ENCODE assay signal across 17 cellular contexts in the genomic region with DNA sequence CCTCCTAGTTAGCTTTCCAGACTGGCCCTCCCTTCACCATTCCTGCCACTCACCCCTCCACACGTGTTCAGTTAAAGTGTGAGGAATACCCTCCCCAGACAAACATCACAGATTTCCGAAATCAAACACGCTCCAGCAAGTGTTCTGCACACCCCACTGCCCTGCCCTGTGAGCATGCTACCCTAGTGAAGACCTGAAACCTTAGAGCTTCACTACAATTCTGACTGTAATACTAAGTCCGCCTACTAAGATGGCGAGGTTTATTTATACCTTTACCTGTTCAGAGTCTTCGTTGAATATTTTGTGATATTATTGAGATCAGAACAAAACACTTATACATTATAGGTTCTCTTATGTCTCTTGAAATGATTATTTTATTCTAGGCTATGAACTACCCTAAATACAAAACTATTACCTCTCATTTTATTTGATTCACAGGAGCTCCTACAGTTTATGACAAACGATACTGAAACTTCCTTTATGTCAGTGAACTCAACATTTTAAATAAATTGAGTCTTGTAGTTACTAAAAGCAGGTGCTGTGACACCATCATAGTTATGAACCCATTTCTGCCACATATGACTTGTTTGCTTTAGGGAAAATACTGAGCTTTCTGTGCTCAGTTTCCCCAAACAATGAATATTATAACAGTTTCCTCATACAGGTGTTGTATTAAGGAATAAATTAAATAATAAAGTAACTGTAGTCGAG. TPM values are rescaled to one million over a fixed set of nuclear protein-coding genes. Genes with fewer than 3 reads are reported as not detected.
A peak's percentile ranks its signal among the peaks of the same experiment; 100 is the strongest.
DNase-seq lines count a peak whose midpoint lies in the region; ATAC-seq and TF ChIP-seq lines count a peak whose summit lies in the region.
"Had no signal": no experiment of that assay in that cellular context is flagged by ENCODE, and none has a peak within 500 bp of the region (broad histone marks: within the 10 kb centered on the region; RNA-seq: fewer than 3 reads in every experiment).

No MANE protein-coding gene starts in this region.

- no peaks in the 10 kb centered on the region for H3K9me3 ChIP-seq in gastrocnemius medialis
- H3K9me3 ChIP-seq: mucosa of descending colon had no signal

- H3K4me3 ChIP-seq in gastrocnemius medialis, result no peak overlapping the region
- H3K4me3 ChIP-seq: mucosa of descending colon had no signal

- no peaks in the 10 kb centered on the region for H3K36me3 Mint-ChIP-seq in activated CD4-positive, alpha-beta T cell treated with anti-CD3 and anti-CD28 coated beads, Interleukin-2, amount 10 ng/mL, durations not matched to agents 24 days and 14 days (ENCODE audit: low read depth)
- no peaks in the 10 kb centered on the region for H3K36me3 Mint-ChIP-seq in activated CD4-positive, alpha-beta T cell treated with anti-CD3 and anti-CD28 coated beads for 36 hours (ENCODE audit: low read depth)

- POLR2A ChIA-PET in activated CD4-positive, alpha-beta T cell treated with anti-CD3 and anti-CD28 coated beads for 36 hours (lab: Charles Lee), result no interaction called here

- no peak overlapping the region for H3K27ac Mint-ChIP-seq in activated CD4-positive, alpha-beta T cell treated with anti-CD3 and anti-CD28 coated beads, Interleukin-2, amount 10 ng/mL, durations not matched to agents 24 days and 14 days
- H3K27ac Mint-ChIP-seq in activated CD4-positive, alpha-beta T cell treated with anti-CD3 and anti-CD28 coated beads for 36 hours, result no peak overlapping the region

- DNase-seq in activated CD4-positive, alpha-beta T cell treated with anti-CD3 and anti-CD28 coated beads, Interleukin-2, amount 10 ng/mL, durations not matched to agents 24 days and 14 days, result peak; percentile 53
- no peak for DNase-seq in activated CD4-positive, alpha-beta T cell treated with anti-CD3 and anti-CD28 coated beads for 36 hours
- DNase-seq in NCI-H510A treated with DMSO at 0.1 percent for 48 hours (lab: John Stamatoyannopoulos, UW) (no peak), occipital lobe (lab: John Stamatoyannopoulos, UW) (no peak), gastrocnemius medialis (no peak), EL (no peak)
- DNase-seq: 8988T, activated gamma-delta T cell treated with Interleukin-2 at 50 U/mL for 16 hours, amygdala, caudate nucleus, H7, mucosa of descending colon, NCI-H187 treated with DMSO at 0.1 percent for 48 hours, NCI-H446 treated with DMSO at 0.1 percent for 48 hours had no signal

- H3K27me3 Mint-ChIP-seq in activated CD4-positive, alpha-beta T cell treated with anti-CD3 and anti-CD28 coated beads, Interleukin-2, amount 10 ng/mL, durations not matched to agents 24 days and 14 days, result peaks cover 25% of the 10 kb centered on the region
- peaks cover 12% of the 10 kb centered on the region for H3K27me3 Mint-ChIP-seq in activated CD4-positive, alpha-beta T cell treated with anti-CD3 and anti-CD28 coated beads for 36 hours

- ATAC-seq in activated CD4-positive, alpha-beta T cell treated with anti-CD3 and anti-CD28 coated beads for 36 hours, result no peak
- ATAC-seq in GM21576 (IDR thresholded peaks at IDR 0.05; ENCODE audit: unreplicated experiment) (peak; percentile 83), HG03280 (IDR thresholded peaks at IDR 0.05; ENCODE audit: unreplicated experiment) (peak; percentile 89), gastrocnemius medialis (no peak)
- ATAC-seq: esophagus mucosa, mucosa of descending colon had no signal

- no peak overlapping the region for H3K27ac ChIP-seq in gastrocnemius medialis

- no peaks in the 10 kb centered on the region for H3K27me3 ChIP-seq in gastrocnemius medialis

- in situ Hi-C loops in gastrocnemius medialis (cut with MboI; ENCODE audit: low sequenced_read_pairs in 4 of 4), result no loop called here

- no peaks in the 10 kb centered on the region for H3K4me1 Mint-ChIP-seq in activated CD4-positive, alpha-beta T cell treated with anti-CD3 and anti-CD28 coated beads, Interleukin-2, amount 10 ng/mL, durations not matched to agents 24 days and 14 days
- no peaks in the 10 kb centered on the region for H3K4me1 Mint-ChIP-seq in activated CD4-positive, alpha-beta T cell treated with anti-CD3 and anti-CD28 coated beads for 36 hours

- CTCF ChIA-PET in activated CD4-positive, alpha-beta T cell treated with anti-CD3 and anti-CD28 coated beads for 36 hours (lab: Charles Lee), result interaction anchor here (1.5 to 1.7 kb wide), 2 partner anchors 30 to 43 kb away, joined by 3 read pairs; no protein-coding TSS in a partner anchor

- no peaks in the 10 kb centered on the region for H3K36me3 ChIP-seq in gastrocnemius medialis

- intact Hi-C loops in activated CD4-positive, alpha-beta T cell treated with anti-CD3 and anti-CD28 coated beads, Interleukin-2, amount 10 ng/mL, durations not matched to agents 24 days and 14 days (cut with micrococcal nuclease), result no loop called here
- intact Hi-C loops in activated CD4-positive, alpha-beta T cell treated with anti-CD3 and anti-CD28 coated beads for 36 hours (cut with DNase I, micrococcal nuclease), result no loop called here
- intact Hi-C loops in gastrocnemius medialis (cut with DNase I; ENCODE audit: low total_unique reads), result no loop called here

- no peak for TF ChIP-seq CTCF in gastrocnemius medialis (IDR thresholded peaks at IDR 0.05 in 4 of 5, conservative IDR thresholded peaks at IDR 0.05 in 1 of 5)

- H3K9me3 Mint-ChIP-seq in activated CD4-positive, alpha-beta T cell treated with anti-CD3 and anti-CD28 coated beads, Interleukin-2, amount 10 ng/mL, durations not matched to agents 24 days and 14 days, result no peaks in the 10 kb centered on the region
- H3K9me3 Mint-ChIP-seq in activated CD4-positive, alpha-beta T cell treated with anti-CD3 and anti-CD28 coated beads for 36 hours (ENCODE audit: low read depth), result no peaks in the 10 kb centered on the region

- TF ChIP-seq POLR2A in gastrocnemius medialis (IDR thresholded peaks at IDR 0.05), result no peak

- no peak overlapping the region for H3K4me3 Mint-ChIP-seq in activated CD4-positive, alpha-beta T cell treated with anti-CD3 and anti-CD28 coated beads, Interleukin-2, amount 10 ng/mL, durations not matched to agents 24 days and 14 days
- H3K4me3 Mint-ChIP-seq in activated CD4-positive, alpha-beta T cell treated with anti-CD3 and anti-CD28 coated beads for 36 hours, result no peak overlapping the region

- no peaks in the 10 kb centered on the region for H3K4me1 ChIP-seq in gastrocnemius medialis

RNA-seq across cellular contexts. Expression of gene SCIN, which starts 8.6 kb away (rescaled TPM):
- total RNA-seq in activated CD4-positive, alpha-beta T cell treated with anti-CD3 and anti-CD28 coated beads, Interleukin-2, amount 10 ng/mL, durations not matched to agents 24 days and 14 days, result not detected in 2 replicates
- under 1 TPM; 0.25 to 0.64 TPM for total RNA-seq in activated CD4-positive, alpha-beta T cell treated with anti-CD3 and anti-CD28 coated beads for 36 hours
- total RNA-seq in occipital lobe (1.6 TPM), gastrocnemius medialis (1 to 10 TPM in 2 of 4 donors, under 1 TPM in 1, not detected in 1; 0.09 to 2.4 (median 1.4) TPM)
- total RNA-seq: H7 had no signal

Comparison
In these comparisons a context has a peak if more than half of its experiments do, and no peak if none do; other contexts are left out.
1. ATAC-seq: peak in GM21576 (single experiment) and HG03280 (single experiment); none in activated CD4-positive, alpha-beta T cell treated with anti-CD3 and anti-CD28 coated beads for 36 hours (single experiment) and gastrocnemius medialis (0 of 2).